1 cellular context compared by ENCODE assay signal in genomic region chr13:97257228-97257755, GRCh38.
TF ChIP-seq lines count a peak whose summit lies in the region.

No MANE protein-coding gene starts in this region.

TF ChIP-seq in IMR-90, 13 proteins besides CTCF, POLR2A, EP300 and RAD21:
- TF ChIP-seq RCOR1 (IDR thresholded peaks at IDR 0.05; ENCODE audit: insufficient replicate concordance, low read length) (no peak), NFE2L2 (IDR thresholded peaks at IDR 0.05; ENCODE audit: low read depth, low read length) (no peak), FOS (IDR thresholded peaks at IDR 0.05; ENCODE audit: low read depth, low read length) (no peak), BHLHE40 (IDR thresholded peaks at IDR 0.05; ENCODE audit: low read depth, low read length) (no peak), CEBPB (IDR thresholded peaks at IDR 0.05; ENCODE audit: low read depth, low read length) (no peak), MXI1 (IDR thresholded peaks at IDR 0.05; ENCODE audit: borderline replicate concordance, low read depth, low read length) (no peak), RFX5 (IDR thresholded peaks at IDR 0.05; ENCODE audit: low read depth, low read length) (no peak)
- TF ChIP-seq, protein P1, sequence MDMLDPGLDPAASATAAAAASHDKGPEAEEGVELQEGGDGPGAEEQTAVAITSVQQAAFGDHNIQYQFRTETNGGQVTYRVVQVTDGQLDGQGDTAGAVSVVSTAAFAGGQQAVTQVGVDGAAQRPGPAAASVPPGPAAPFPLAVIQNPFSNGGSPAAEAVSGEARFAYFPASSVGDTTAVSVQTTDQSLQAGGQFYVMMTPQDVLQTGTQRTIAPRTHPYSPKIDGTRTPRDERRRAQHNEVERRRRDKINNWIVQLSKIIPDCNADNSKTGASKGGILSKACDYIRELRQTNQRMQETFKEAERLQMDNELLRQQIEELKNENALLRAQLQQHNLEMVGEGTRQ (IDR thresholded peaks at IDR 0.05; ENCODE audit: low read depth, low read length): no peak
- TF ChIP-seq, protein P2, sequence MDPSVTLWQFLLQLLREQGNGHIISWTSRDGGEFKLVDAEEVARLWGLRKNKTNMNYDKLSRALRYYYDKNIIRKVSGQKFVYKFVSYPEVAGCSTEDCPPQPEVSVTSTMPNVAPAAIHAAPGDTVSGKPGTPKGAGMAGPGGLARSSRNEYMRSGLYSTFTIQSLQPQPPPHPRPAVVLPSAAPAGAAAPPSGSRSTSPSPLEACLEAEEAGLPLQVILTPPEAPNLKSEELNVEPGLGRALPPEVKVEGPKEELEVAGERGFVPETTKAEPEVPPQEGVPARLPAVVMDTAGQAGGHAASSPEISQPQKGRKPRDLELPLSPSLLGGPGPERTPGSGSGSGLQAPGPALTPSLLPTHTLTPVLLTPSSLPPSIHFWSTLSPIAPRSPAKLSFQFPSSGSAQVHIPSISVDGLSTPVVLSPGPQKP (IDR thresholded peaks at IDR 0.05; ENCODE audit: borderline replicate concordance, low read depth, low read length): no peak
